Comparison of ENCODE assay signal across 26 cellular contexts in genomic region chr4:529563-529962, GRCh38. TPM values are rescaled to one million over a fixed set of nuclear protein-coding genes. Genes with fewer than 3 reads are reported as not detected.
DNase-seq lines count a peak whose midpoint lies in the region; ATAC-seq and TF ChIP-seq lines count a peak whose summit lies in the region.
"Had no signal": no experiment of that assay in that cellular context is flagged by ENCODE, and none has a peak within 500 bp of the region (broad histone marks: within the 10 kb centered on the region; RNA-seq: fewer than 3 reads in every experiment).

No MANE protein-coding gene starts in this region.

- H2BK5ac ChIP-seq in trophoblast cell (ENCODE audit: low read depth, low read length, poor library complexity), result no peak overlapping the region

- H3K9me3 Mint-ChIP-seq in central memory CD8-positive, alpha-beta T cell, result peaks cover 8% of the 10 kb centered on the region
- peaks cover 12% of the 10 kb centered on the region for H3K9me3 Mint-ChIP-seq in glutamatergic neuron (ENCODE audit: unreplicated experiment)

- WGBS in trophoblast cell (ENCODE audit: extremely low coverage, insufficient coverage, insufficient read length), result no CpG with 5 or more reads among the region's 8 CpGs

- no peaks in the 10 kb centered on the region for H3K27me3 ChIP-seq in trophoblast cell (ENCODE audit: insufficient read depth, low read length)
- H3K27me3 ChIP-seq in foreskin keratinocyte, result no peaks in the 10 kb centered on the region
- H3K27me3 ChIP-seq: BE2C, BLaER1 had no signal

- H4K91ac ChIP-seq in trophoblast cell (ENCODE audit: low read depth, low read length), result no peak overlapping the region

- peaks cover 14% of the 10 kb centered on the region for H3K4me1 Mint-ChIP-seq in central memory CD8-positive, alpha-beta T cell
- H3K4me1 Mint-ChIP-seq in glutamatergic neuron (ENCODE audit: low read depth, unreplicated experiment), result peaks cover 25% of the 10 kb centered on the region
- H3K4me1 Mint-ChIP-seq: CD14-positive monocyte had no signal

- no peak overlapping the region for H2BK120ac ChIP-seq in trophoblast cell (ENCODE audit: insufficient read depth, low read length, poor library complexity)

- H3K9ac ChIP-seq in trophoblast cell (ENCODE audit: low read length), result no peak overlapping the region
- H3K9ac ChIP-seq: BLaER1 had no signal

- H3K27ac Mint-ChIP-seq in central memory CD8-positive, alpha-beta T cell (ENCODE audit: low read depth), result peak overlapping the region; percentile 36
- no peak overlapping the region for H3K27ac Mint-ChIP-seq in glutamatergic neuron (ENCODE audit: unreplicated experiment)
- H3K27ac Mint-ChIP-seq: CD14-positive monocyte; CD4-positive, CD25-positive, alpha-beta regulatory T cell had no signal

- no peak overlapping the region for H2AK5ac ChIP-seq in trophoblast cell (ENCODE audit: low read length)

- H2AFZ ChIP-seq in trophoblast cell (ENCODE audit: insufficient read depth, low read length, poor library complexity), result no peak overlapping the region

- H3K4ac ChIP-seq in trophoblast cell (ENCODE audit: low read depth, low read length), result no peak overlapping the region

- no peaks in the 10 kb centered on the region for H3K79me1 ChIP-seq in trophoblast cell (ENCODE audit: low read length)

- H3K36me3 Mint-ChIP-seq in central memory CD8-positive, alpha-beta T cell (ENCODE audit: insufficient read depth), result peaks cover 16% of the 10 kb centered on the region
- H3K36me3 Mint-ChIP-seq in glutamatergic neuron (ENCODE audit: unreplicated experiment), result peaks cover 12% of the 10 kb centered on the region

- H3K4me3 ChIP-seq in trophoblast cell (ENCODE audit: low read depth, low read length), result no peak overlapping the region
- H3K4me3 ChIP-seq: BLaER1 had no signal

- no peak overlapping the region for H3K4me3 Mint-ChIP-seq in central memory CD8-positive, alpha-beta T cell
- H3K4me3 Mint-ChIP-seq in glutamatergic neuron (ENCODE audit: unreplicated experiment), result no peak overlapping the region
- H3K4me3 Mint-ChIP-seq: CD14-positive monocyte; CD4-positive, alpha-beta memory T cell; CD4-positive, CD25-positive, alpha-beta regulatory T cell; CD8-positive, alpha-beta memory T cell had no signal

- TF ChIP-seq CTCF in foreskin keratinocyte (conservative IDR thresholded peaks at IDR 0.05) (no peak), glutamatergic neuron (IDR thresholded peaks at IDR 0.05; ENCODE audit: partially characterized antibody, unreplicated experiment) (no peak)

- no peak overlapping the region for H3K27ac ChIP-seq in trophoblast cell (ENCODE audit: low read depth, low read length)
- no peak overlapping the region for H3K27ac ChIP-seq in foreskin keratinocyte
- H3K27ac ChIP-seq: BLaER1 had no signal

- H4K8ac ChIP-seq in trophoblast cell (ENCODE audit: low read depth, low read length), result no peak overlapping the region

- no peaks in the 10 kb centered on the region for H3K79me2 ChIP-seq in trophoblast cell (ENCODE audit: control insufficient read depth, insufficient read depth, low read length, poor library complexity)

- H2BK12ac ChIP-seq in trophoblast cell (ENCODE audit: low read length), result no peak overlapping the region

- H3K23ac ChIP-seq in trophoblast cell (ENCODE audit: low read length), result no peak overlapping the region

- H3K14ac ChIP-seq in trophoblast cell (ENCODE audit: low read length), result no peak overlapping the region

- no peak for ATAC-seq in central memory CD8-positive, alpha-beta T cell (replicated peaks; ENCODE audit: extremely low read depth, poor library complexity, severe bottlenecking)
- ATAC-seq in foreskin keratinocyte, result no peak

- H3K9me3 ChIP-seq in trophoblast cell (ENCODE audit: insufficient read depth, low read depth, low read length), result no peaks in the 10 kb centered on the region
- H3K9me3 ChIP-seq: BE2C, BLaER1 had no signal

- no peaks in the 10 kb centered on the region for H3K27me3 Mint-ChIP-seq in central memory CD8-positive, alpha-beta T cell
- peaks cover 16% of the 10 kb centered on the region for H3K27me3 Mint-ChIP-seq in glutamatergic neuron (ENCODE audit: unreplicated experiment)
- H3K27me3 Mint-ChIP-seq: CD4-positive, alpha-beta memory T cell; CD4-positive, CD25-positive, alpha-beta regulatory T cell had no signal

- H3K4me1 ChIP-seq in trophoblast cell (ENCODE audit: control insufficient read depth in 1 of 2, insufficient read depth in 2 of 2, low read length in 2 of 2) (no peaks in the 10 kb centered on the region), foreskin keratinocyte (no peaks in the 10 kb centered on the region)
- H3K4me1 ChIP-seq: BE2C, BLaER1 had no signal

- H3K18ac ChIP-seq in trophoblast cell (ENCODE audit: low read length), result no peak overlapping the region

- peaks cover 72 to 83% of the 10 kb centered on the region in 2 experiments for H3K36me3 ChIP-seq in trophoblast cell (ENCODE audit: control insufficient read depth in 1 of 2, insufficient read depth in 2 of 2, low read length in 2 of 2)

- no peak for DNase-seq in central memory CD8-positive, alpha-beta T cell (ENCODE audit: low spot score in 2 of 2)
- DNase-seq in mesenteric fat pad (ENCODE audit: low spot score) (peak; percentile 62), trophoblast cell (peak; percentile 37 to 76), RPMI8226 (no peak), foreskin keratinocyte (no peak), medulla oblongata (ENCODE audit: extremely low spot score) (no peak), glutamatergic neuron (no peak)
- DNase-seq: 8988T; ACHN; BE2C; C1 segment of cervical spinal cord; CD4-positive, alpha-beta memory T cell; CD4-positive, CD25-positive, alpha-beta regulatory T cell; CD8-positive, alpha-beta memory T cell; COR-L47; DMS 273 treated with DMSO at 0.1 percent for 48 hours; DMS153; DMS53; DMS79; DND-41; EL; GF-D8 had no signal

- H3K4me2 ChIP-seq in trophoblast cell (ENCODE audit: low read length), result no peak overlapping the region
- H3K4me2 ChIP-seq: BLaER1 had no signal

- no peak overlapping the region for H4K12ac ChIP-seq in trophoblast cell (ENCODE audit: low read depth, low read length)

RNA-seq across cellular contexts. Expression of gene PIGG, which starts 30.6 kb away (rescaled TPM):
- total RNA-seq in mesenteric fat pad, result 45.1 TPM
- 29.4 and 35.1 TPM in 2 replicates for polyA plus RNA-seq in trophoblast cell (2013)
- 33.6 and 38.9 TPM in 2 replicates for total RNA-seq in foreskin keratinocyte
- polyA plus RNA-seq in foreskin keratinocyte, result 29.6 and 32.8 TPM in 2 replicates
- total RNA-seq in glutamatergic neuron (ENCODE audit: unreplicated experiment), result 96.4 TPM

RNA-seq across cellular contexts. Expression of gene ZNF721, which starts 30.6 kb away (rescaled TPM):
- total RNA-seq in mesenteric fat pad (18.2 TPM), foreskin keratinocyte (15.7 and 20.6 TPM in 2 replicates), glutamatergic neuron (ENCODE audit: unreplicated experiment) (36.7 TPM)
- 17.8 and 19.0 TPM in 2 replicates for polyA plus RNA-seq in trophoblast cell (2013)
- 7.2 and 10.4 TPM in 2 replicates for polyA plus RNA-seq in foreskin keratinocyte

RNA-seq across cellular contexts. Expression of gene TMEM271, which starts 46.5 kb away (rescaled TPM):
- not detected for total RNA-seq in mesenteric fat pad
- polyA plus RNA-seq in trophoblast cell (2013), result not detected in 2 replicates
- not detected in 2 replicates for total RNA-seq in foreskin keratinocyte
- polyA plus RNA-seq in foreskin keratinocyte, result not detected in 2 replicates
- 22.7 TPM for total RNA-seq in glutamatergic neuron (ENCODE audit: unreplicated experiment)
- total RNA-seq: CD4-positive, alpha-beta memory T cell; CD4-positive, CD25-positive, alpha-beta regulatory T cell; CD8-positive, alpha-beta memory T cell; Daoy had no signal
- polyA plus RNA-seq: AG04450; CD14-positive monocyte; CD4-positive, alpha-beta memory T cell; CD4-positive, CD25-positive, alpha-beta regulatory T cell; CD8-positive, alpha-beta memory T cell had no signal

Comparison
In these comparisons a context has a peak if more than half of its experiments do, and no peak if none do; other contexts are left out.
1. DNase-seq: peak in mesenteric fat pad (single experiment) and trophoblast cell (2 of 2); none in central memory CD8-positive, alpha-beta T cell (0 of 2), RPMI8226 (single experiment), foreskin keratinocyte (0 of 2), medulla oblongata (single experiment) and glutamatergic neuron (single experiment).
2. RNA of gene TMEM271, which starts 46.5 kb away (total RNA-seq): 22.7 TPM in glutamatergic neuron (single experiment); not detected in mesenteric fat pad (single experiment) and not detected in foreskin keratinocyte; every median in the first group is over 10 times any median in the second.